In the genomic region with DNA sequence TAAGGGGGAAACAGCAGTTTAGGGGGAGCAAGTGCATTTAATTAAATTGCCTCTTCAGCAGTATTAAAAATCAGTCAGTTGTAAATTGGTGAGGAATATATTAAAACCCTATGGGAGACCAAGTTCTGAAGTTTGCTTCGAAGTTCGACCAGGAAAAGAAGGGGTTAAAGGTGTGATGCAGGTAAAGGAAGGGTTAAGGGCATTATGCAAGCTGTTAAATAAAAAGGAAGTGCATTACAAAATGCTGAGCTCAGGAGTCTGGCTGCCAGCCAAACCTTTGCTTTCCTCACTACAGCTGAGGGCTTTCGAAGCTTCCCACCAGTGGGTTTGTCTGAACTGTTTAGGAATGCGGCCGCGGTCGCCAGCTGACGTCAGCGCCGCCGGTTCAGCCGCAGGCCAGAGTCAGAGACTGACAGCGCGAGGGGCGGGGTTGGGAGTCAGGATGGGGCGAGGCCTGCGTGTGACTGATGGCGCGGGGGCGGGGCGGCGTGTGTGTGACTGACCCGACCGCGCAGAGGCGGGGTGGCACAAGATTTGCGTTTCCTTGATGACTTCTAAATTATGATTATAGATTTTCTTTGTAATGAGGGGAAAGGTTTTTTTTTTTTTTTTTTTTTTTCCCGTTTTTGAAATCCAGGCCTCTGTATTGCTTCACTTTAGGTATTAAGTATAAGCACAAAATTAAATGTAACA, we compare ENCODE assay signal across 1 cellular context.
A peak's percentile ranks its signal among the peaks of the same experiment; 100 is the strongest.
TF ChIP-seq lines count a peak whose summit lies in the region.

No MANE protein-coding gene starts in this region.

TF ChIP-seq in HepG2, 621 proteins besides CTCF, POLR2A, EP300 and RAD21 (continued from another document and continues in another):
- TF ChIP-seq ZNF331 (CRISPR knock-in tag; IDR thresholded peaks at IDR 0.05) (peak; percentile 77; the same call in 1 of the 2 replicates), ZBTB42 (CRISPR knock-in tag; IDR thresholded peaks at IDR 0.05) (no peak), HCFC1 (IDR thresholded peaks at IDR 0.05; ENCODE audit: low read depth, low read length) (no peak), MLLT10 (CRISPR knock-in tag; IDR thresholded peaks at IDR 0.05) (no peak), NFE2L2 (IDR thresholded peaks at IDR 0.05; ENCODE audit: low read length) (no peak), ZSCAN9 (CRISPR knock-in tag; IDR thresholded peaks at IDR 0.05; ENCODE audit: borderline replicate concordance) (no peak), DR1 (CRISPR knock-in tag; IDR thresholded peaks at IDR 0.05) (no peak), TAF15 (IDR thresholded peaks at IDR 0.05; ENCODE audit: low read depth, low read length, poor library complexity, severe bottlenecking) (no peak), MTERF4 (CRISPR knock-in tag; IDR thresholded peaks at IDR 0.05) (no peak), ZNF431 (CRISPR knock-in tag; IDR thresholded peaks at IDR 0.05; ENCODE audit: borderline replicate concordance, low read depth) (no peak; the same call in 1 of the 2 replicates), HOXD1 (CRISPR knock-in tag; IDR thresholded peaks at IDR 0.05) (no peak), SMAD3 (CRISPR knock-in tag; IDR thresholded peaks at IDR 0.05) (0 out of 2 replicates have a peak, but pooled peaks have one; percentile 30), CEBPG (CRISPR knock-in tag; IDR thresholded peaks at IDR 0.05) (peak; percentile 81), ETV5 (CRISPR knock-in tag; IDR thresholded peaks at IDR 0.05; ENCODE audit: borderline replicate concordance) (0 out of 2 replicates have a peak, but pooled peaks have one; percentile 38), REPIN1 (CRISPR knock-in tag; IDR thresholded peaks at IDR 0.05; ENCODE audit: borderline replicate concordance, low read depth) (peak; percentile 63; the same call in 1 of the 2 replicates), GABPB1 (CRISPR knock-in tag; IDR thresholded peaks at IDR 0.05) (peak; percentile 81), SIN3B (IDR thresholded peaks at IDR 0.05; ENCODE audit: low read length) (no peak), BORCS8-MEF2B (CRISPR knock-in tag; IDR thresholded peaks at IDR 0.05) (no peak), RFX3 (CRISPR knock-in tag; IDR thresholded peaks at IDR 0.05) (no peak), NCOR1 (IDR thresholded peaks at IDR 0.05; ENCODE audit: borderline replicate concordance, low read length) (peak; percentile 70; the same call in 1 of the 2 replicates), ZBTB40 (IDR thresholded peaks at IDR 0.05) (no peak), ZBTB40 (CRISPR knock-in tag; IDR thresholded peaks at IDR 0.05) (0 out of 2 replicates have a peak, but pooled peaks have one; percentile 49), ZNF3 (CRISPR knock-in tag; IDR thresholded peaks at IDR 0.05) (no peak), ZNF792 (CRISPR knock-in tag; IDR thresholded peaks at IDR 0.05) (peak; percentile 16; the same call in 1 of the 2 replicates), FOXA3 (CRISPR knock-in tag; IDR thresholded peaks at IDR 0.05) (peak; percentile 63), THAP7 (CRISPR knock-in tag; IDR thresholded peaks at IDR 0.05) (no peak), ZNF879 (CRISPR knock-in tag; IDR thresholded peaks at IDR 0.05) (no peak), ZNF83 (CRISPR knock-in tag; IDR thresholded peaks at IDR 0.05; ENCODE audit: borderline replicate concordance) (no peak), HHEX (CRISPR knock-in tag; IDR thresholded peaks at IDR 0.05) (no peak), LCORL (IDR thresholded peaks at IDR 0.05) (peak; percentile 91), LCORL (CRISPR knock-in tag; IDR thresholded peaks at IDR 0.05) (0 out of 2 replicates have a peak, but pooled peaks have one; percentile 35), SNAI1 (CRISPR knock-in tag; IDR thresholded peaks at IDR 0.05; ENCODE audit: borderline replicate concordance) (no peak), ZNF543 (CRISPR knock-in tag; IDR thresholded peaks at IDR 0.05) (no peak), GABPA (IDR thresholded peaks at IDR 0.05; ENCODE audit: low read depth, low read length) (no peak), GABPA (CRISPR knock-in tag; IDR thresholded peaks at IDR 0.05; ENCODE audit: low read depth) (peak; percentile 67), ZBTB8A (CRISPR knock-in tag; IDR thresholded peaks at IDR 0.05; ENCODE audit: borderline replicate concordance, low read depth) (no peak), RBAK (CRISPR knock-in tag; IDR thresholded peaks at IDR 0.05) (no peak), FOSL1 (CRISPR knock-in tag; IDR thresholded peaks at IDR 0.05; ENCODE audit: borderline replicate concordance) (no peak), ZNF772 (CRISPR knock-in tag; IDR thresholded peaks at IDR 0.05) (0 out of 2 replicates have a peak, but pooled peaks have one; percentile 31), MAFG (CRISPR knock-in tag; IDR thresholded peaks at IDR 0.05) (peak; percentile 24; the same call in 1 of the 2 replicates), FOXK1 (CRISPR knock-in tag; IDR thresholded peaks at IDR 0.05; ENCODE audit: borderline replicate concordance, low read depth) (peak; percentile 76; the same call in 1 of the 2 replicates), MAFK (conservative IDR thresholded peaks at IDR 0.05 in 1 of 2, IDR thresholded peaks at IDR 0.05 in 1 of 2; ENCODE audit: low read length in 2 of 2) (peak; percentile 96), TSC22D2 (CRISPR knock-in tag; IDR thresholded peaks at IDR 0.05; ENCODE audit: borderline replicate concordance) (no peak), RELA (CRISPR knock-in tag; IDR thresholded peaks at IDR 0.05) (no peak), ZFP82 (CRISPR knock-in tag; IDR thresholded peaks at IDR 0.05; ENCODE audit: borderline replicate concordance) (no peak), ZNF124 (CRISPR knock-in tag; IDR thresholded peaks at IDR 0.05) (no peak)
- TF ChIP-seq, protein P1, sequence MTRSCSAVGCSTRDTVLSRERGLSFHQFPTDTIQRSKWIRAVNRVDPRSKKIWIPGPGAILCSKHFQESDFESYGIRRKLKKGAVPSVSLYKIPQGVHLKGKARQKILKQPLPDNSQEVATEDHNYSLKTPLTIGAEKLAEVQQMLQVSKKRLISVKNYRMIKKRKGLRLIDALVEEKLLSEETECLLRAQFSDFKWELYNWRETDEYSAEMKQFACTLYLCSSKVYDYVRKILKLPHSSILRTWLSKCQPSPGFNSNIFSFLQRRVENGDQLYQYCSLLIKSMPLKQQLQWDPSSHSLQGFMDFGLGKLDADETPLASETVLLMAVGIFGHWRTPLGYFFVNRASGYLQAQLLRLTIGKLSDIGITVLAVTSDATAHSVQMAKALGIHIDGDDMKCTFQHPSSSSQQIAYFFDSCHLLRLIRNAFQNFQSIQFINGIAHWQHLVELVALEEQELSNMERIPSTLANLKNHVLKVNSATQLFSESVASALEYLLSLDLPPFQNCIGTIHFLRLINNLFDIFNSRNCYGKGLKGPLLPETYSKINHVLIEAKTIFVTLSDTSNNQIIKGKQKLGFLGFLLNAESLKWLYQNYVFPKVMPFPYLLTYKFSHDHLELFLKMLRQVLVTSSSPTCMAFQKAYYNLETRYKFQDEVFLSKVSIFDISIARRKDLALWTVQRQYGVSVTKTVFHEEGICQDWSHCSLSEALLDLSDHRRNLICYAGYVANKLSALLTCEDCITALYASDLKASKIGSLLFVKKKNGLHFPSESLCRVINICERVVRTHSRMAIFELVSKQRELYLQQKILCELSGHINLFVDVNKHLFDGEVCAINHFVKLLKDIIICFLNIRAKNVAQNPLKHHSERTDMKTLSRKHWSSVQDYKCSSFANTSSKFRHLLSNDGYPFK (CRISPR knock-in tag; IDR thresholded peaks at IDR 0.05; ENCODE audit: borderline replicate concordance), result no peak; the same call in 1 of the 2 replicates
- TF ChIP-seq, protein P2, sequence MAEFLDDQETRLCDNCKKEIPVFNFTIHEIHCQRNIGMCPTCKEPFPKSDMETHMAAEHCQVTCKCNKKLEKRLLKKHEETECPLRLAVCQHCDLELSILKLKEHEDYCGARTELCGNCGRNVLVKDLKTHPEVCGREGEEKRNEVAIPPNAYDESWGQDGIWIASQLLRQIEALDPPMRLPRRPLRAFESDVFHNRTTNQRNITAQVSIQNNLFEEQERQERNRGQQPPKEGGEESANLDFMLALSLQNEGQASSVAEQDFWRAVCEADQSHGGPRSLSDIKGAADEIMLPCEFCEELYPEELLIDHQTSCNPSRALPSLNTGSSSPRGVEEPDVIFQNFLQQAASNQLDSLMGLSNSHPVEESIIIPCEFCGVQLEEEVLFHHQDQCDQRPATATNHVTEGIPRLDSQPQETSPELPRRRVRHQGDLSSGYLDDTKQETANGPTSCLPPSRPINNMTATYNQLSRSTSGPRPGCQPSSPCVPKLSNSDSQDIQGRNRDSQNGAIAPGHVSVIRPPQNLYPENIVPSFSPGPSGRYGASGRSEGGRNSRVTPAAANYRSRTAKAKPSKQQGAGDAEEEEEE (CRISPR knock-in tag; IDR thresholded peaks at IDR 0.05; ENCODE audit: borderline replicate concordance), result no peak
- TF ChIP-seq, protein P3, sequence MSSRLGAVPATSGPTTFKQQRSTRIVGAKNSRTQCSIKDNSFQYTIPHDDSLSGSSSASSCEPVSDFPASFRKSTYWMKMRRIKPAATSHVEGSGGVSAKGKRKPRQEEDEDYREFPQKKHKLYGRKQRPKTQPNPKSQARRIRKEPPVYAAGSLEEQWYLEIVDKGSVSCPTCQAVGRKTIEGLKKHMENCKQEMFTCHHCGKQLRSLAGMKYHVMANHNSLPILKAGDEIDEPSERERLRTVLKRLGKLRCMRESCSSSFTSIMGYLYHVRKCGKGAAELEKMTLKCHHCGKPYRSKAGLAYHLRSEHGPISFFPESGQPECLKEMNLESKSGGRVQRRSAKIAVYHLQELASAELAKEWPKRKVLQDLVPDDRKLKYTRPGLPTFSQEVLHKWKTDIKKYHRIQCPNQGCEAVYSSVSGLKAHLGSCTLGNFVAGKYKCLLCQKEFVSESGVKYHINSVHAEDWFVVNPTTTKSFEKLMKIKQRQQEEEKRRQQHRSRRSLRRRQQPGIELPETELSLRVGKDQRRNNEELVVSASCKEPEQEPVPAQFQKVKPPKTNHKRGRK (CRISPR knock-in tag; IDR thresholded peaks at IDR 0.05), result no peak
